In the genomic region with DNA sequence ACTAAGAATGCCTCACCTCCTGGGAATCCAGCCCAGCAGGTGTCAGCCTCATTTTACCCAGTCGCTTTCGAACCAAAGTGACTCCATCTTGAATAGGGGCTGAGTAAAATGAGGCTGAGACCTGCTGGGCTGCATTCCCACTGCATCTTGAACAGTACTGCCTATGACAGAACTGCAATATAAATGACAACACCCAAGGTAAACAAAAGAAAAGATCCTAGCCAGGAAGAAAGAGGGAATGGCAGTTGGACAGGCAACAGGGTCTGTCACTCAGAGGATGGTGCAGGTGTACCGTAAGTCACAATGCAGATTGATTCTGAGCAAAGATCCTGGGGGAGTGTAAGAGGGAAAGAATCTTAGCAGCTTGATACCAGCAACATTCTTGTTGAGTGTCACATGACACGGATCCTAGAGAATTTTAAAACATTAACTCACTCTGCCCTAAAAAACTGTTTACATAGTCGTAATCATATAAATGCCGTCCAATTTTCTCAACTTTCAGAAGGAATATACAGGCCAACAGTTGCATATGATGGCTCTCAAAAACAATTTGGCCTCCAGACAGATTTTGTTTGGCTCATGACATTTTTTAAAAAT, we compare ENCODE assay signal across 20 cellular contexts. TPM values are rescaled to one million over a fixed set of nuclear protein-coding genes. Genes with fewer than 3 reads are reported as not detected.
DNase-seq lines count a peak whose midpoint lies in the region; ATAC-seq, FAIRE-seq and TF ChIP-seq lines count a peak whose summit lies in the region.
"Had no signal": no experiment of that assay in that cellular context is flagged by ENCODE, and none has a peak within 500 bp of the region (broad histone marks: within the 10 kb centered on the region; RNA-seq: fewer than 3 reads in every experiment).

No MANE protein-coding gene starts in this region.

- peak; percentile 71 for ATAC-seq in Right ventricle myocardium superior (ENCODE audit: poor library complexity)
- no peak for ATAC-seq in HG03108 (IDR thresholded peaks at IDR 0.05; ENCODE audit: unreplicated experiment)
- ATAC-seq in HG03135 (IDR thresholded peaks at IDR 0.05; ENCODE audit: unreplicated experiment): no peak
- ATAC-seq in activated CD8-positive, alpha-beta T cell treated with anti-CD3 and anti-CD28 coated beads, Interleukin-2, amount 10 ng/mL, durations not matched to agents 7 days and 5 days: no peak
- ATAC-seq: natural killer cell had no signal

- intact Hi-C loops in Right ventricle myocardium superior (cut with DNase I): no loop called here

- TF ChIP-seq CTCF in right atrium auricular region (IDR thresholded peaks at IDR 0.05): no peak

- H3K9me3 ChIP-seq in right atrium auricular region: no peaks in the 10 kb centered on the region
- H3K9me3 ChIP-seq: tibial artery had no signal

- POLR2A ChIA-PET in activated CD8-positive, alpha-beta T cell treated with anti-CD3 and anti-CD28 coated beads, Interleukin-2, amount 10 ng/mL, durations not matched to agents 7 days and 5 days (lab: Charles Lee): no interaction called here

- CTCF ChIA-PET in activated CD8-positive, alpha-beta T cell treated with anti-CD3 and anti-CD28 coated beads, Interleukin-2, amount 10 ng/mL, durations not matched to agents 7 days and 5 days (lab: Charles Lee): no interaction called here

- no peak overlapping the region for H3K4me3 ChIP-seq in right atrium auricular region
- H3K4me3 ChIP-seq: smooth muscle cell, tibial artery had no signal

- H3K27me3 Mint-ChIP-seq in activated CD8-positive, alpha-beta T cell treated with anti-CD3 and anti-CD28 coated beads, Interleukin-2, amount 10 ng/mL, durations not matched to agents 7 days and 5 days (ENCODE audit: low read depth): peaks cover under 1% of the 10 kb centered on the region

- H3K36me3 Mint-ChIP-seq in activated CD8-positive, alpha-beta T cell treated with anti-CD3 and anti-CD28 coated beads, Interleukin-2, amount 10 ng/mL, durations not matched to agents 7 days and 5 days (ENCODE audit: low read depth): no peaks in the 10 kb centered on the region
- H3K36me3 Mint-ChIP-seq: natural killer cell had no signal

- no peak overlapping the region for H3K4me3 Mint-ChIP-seq in activated CD8-positive, alpha-beta T cell treated with anti-CD3 and anti-CD28 coated beads, Interleukin-2, amount 10 ng/mL, durations not matched to agents 7 days and 5 days
- H3K4me3 Mint-ChIP-seq: natural killer cell had no signal

- no peaks in the 10 kb centered on the region for H3K27me3 ChIP-seq in right atrium auricular region
- H3K27me3 ChIP-seq: tibial artery had no signal

- FAIRE-seq in RCC 7860 (lab: Jason Lieb, UNC): no peak
- FAIRE-seq: GM19239, H1, kidney had no signal

- DNase-seq in Right ventricle myocardium superior (no peak), right atrium auricular region (ENCODE audit: low spot score) (no peak), dedifferentiated amniotic fluid mesenchymal stem cell (ENCODE audit: extremely low spot score) (peak; percentile 81), kidney tubule cell (ENCODE audit: low spot score) (peak; percentile 50), RCC 7860 (ENCODE audit: low spot score) (no peak)
- no peak for DNase-seq in activated CD8-positive, alpha-beta T cell treated with anti-CD3 and anti-CD28 coated beads, Interleukin-2, amount 10 ng/mL, durations not matched to agents 7 days and 5 days
- DNase-seq: activated CD4-positive, alpha-beta T cell treated with anti-CD3 and anti-CD28 coated beads, Interleukin-2, amount 50 U/mL, for 1 hour; activated effector memory CD4-positive, alpha-beta T cell treated with anti-CD3 and anti-CD28 coated beads, Interleukin-2, amount 50 U/mL, for 16 hours; central memory CD4-positive, alpha-beta T cell; DMS53; kidney; natural killer cell; NCI-H446 treated with DMSO at 0.1 percent for 48 hours; RPMI8226; tibial artery had no signal

- H3K4me1 Mint-ChIP-seq in activated CD8-positive, alpha-beta T cell treated with anti-CD3 and anti-CD28 coated beads, Interleukin-2, amount 10 ng/mL, durations not matched to agents 7 days and 5 days (ENCODE audit: low read depth): peaks cover 11% of the 10 kb centered on the region

- H3K9me3 Mint-ChIP-seq in activated CD8-positive, alpha-beta T cell treated with anti-CD3 and anti-CD28 coated beads, Interleukin-2, amount 10 ng/mL, durations not matched to agents 7 days and 5 days (ENCODE audit: insufficient read depth): no peaks in the 10 kb centered on the region
- H3K9me3 Mint-ChIP-seq: natural killer cell had no signal

- H3K27ac ChIP-seq in right atrium auricular region: no peak overlapping the region

- no peaks in the 10 kb centered on the region for H3K36me3 ChIP-seq in right atrium auricular region
- H3K36me3 ChIP-seq: tibial artery had no signal

- H3K4me1 ChIP-seq in right atrium auricular region: peaks cover 0 to 10% of the 10 kb centered on the region in 2 donors

- no peak overlapping the region for H3K27ac Mint-ChIP-seq in activated CD8-positive, alpha-beta T cell treated with anti-CD3 and anti-CD28 coated beads, Interleukin-2, amount 10 ng/mL, durations not matched to agents 7 days and 5 days
- H3K27ac Mint-ChIP-seq: natural killer cell had no signal

RNA-seq across cellular contexts. Expression of gene FAM107B, which starts 4.5 kb away (rescaled TPM):
- total RNA-seq in Right ventricle myocardium superior (3.3 TPM), right atrium auricular region (10 to 100 TPM; 10.6 to 14.1 TPM)
- 100 to 1,000 TPM; 130 to 135 TPM for total RNA-seq in activated CD8-positive, alpha-beta T cell treated with anti-CD3 and anti-CD28 coated beads, Interleukin-2, amount 10 ng/mL, durations not matched to agents 7 days and 5 days

RNA-seq across cellular contexts. Expression of gene CDNF, which starts 58.7 kb away (rescaled TPM):
- total RNA-seq in Right ventricle myocardium superior: 2.3 TPM
- 1 to 10 TPM; 1.1 to 3.3 TPM for total RNA-seq in right atrium auricular region
- total RNA-seq in activated CD8-positive, alpha-beta T cell treated with anti-CD3 and anti-CD28 coated beads, Interleukin-2, amount 10 ng/mL, durations not matched to agents 7 days and 5 days: 1 to 10 TPM in 1 of 2 experiments, under 1 TPM in 1; 0.89 to 1.2 TPM

RNA-seq across cellular contexts. Expression of gene HSPA14, which starts 59.0 kb away (rescaled TPM):
- total RNA-seq in Right ventricle myocardium superior: 7.3 TPM
- total RNA-seq in right atrium auricular region: 1 to 10 TPM; 6.1 to 9.7 TPM
- total RNA-seq in activated CD8-positive, alpha-beta T cell treated with anti-CD3 and anti-CD28 coated beads, Interleukin-2, amount 10 ng/mL, durations not matched to agents 7 days and 5 days: 10 to 100 TPM; 28.9 to 31.4 TPM

RNA-seq across cellular contexts. Expression of gene MSANTD7, which starts 59.0 kb away (rescaled TPM):
- total RNA-seq in Right ventricle myocardium superior (4.4 TPM), right atrium auricular region (1 to 10 TPM; 4.3 to 5.9 TPM)
- 10 to 100 TPM; 21.8 to 22.5 TPM for total RNA-seq in activated CD8-positive, alpha-beta T cell treated with anti-CD3 and anti-CD28 coated beads, Interleukin-2, amount 10 ng/mL, durations not matched to agents 7 days and 5 days

Comparison
In these comparisons a context has a peak if more than half of its experiments do, and no peak if none do; other contexts are left out.
1. DNase-seq: peak in dedifferentiated amniotic fluid mesenchymal stem cell (single experiment) and kidney tubule cell (single experiment); none in Right ventricle myocardium superior (single experiment), right atrium auricular region (single experiment), RCC 7860 (single experiment) and activated CD8-positive, alpha-beta T cell treated with anti-CD3 and anti-CD28 coated beads, Interleukin-2, amount 10 ng/mL, durations not matched to agents 7 days and 5 days (single experiment).
2. RNA of gene FAM107B, which starts 4.5 kb away (total RNA-seq): 130 to 135 TPM in activated CD8-positive, alpha-beta T cell treated with anti-CD3 and anti-CD28 coated beads, Interleukin-2, amount 10 ng/mL, durations not matched to agents 7 days and 5 days; 10.6 to 14.1 TPM in right atrium auricular region and 3.3 TPM in Right ventricle myocardium superior (single experiment); every median in the first group is over 4 times any median in the second.